In the genomic region with DNA sequence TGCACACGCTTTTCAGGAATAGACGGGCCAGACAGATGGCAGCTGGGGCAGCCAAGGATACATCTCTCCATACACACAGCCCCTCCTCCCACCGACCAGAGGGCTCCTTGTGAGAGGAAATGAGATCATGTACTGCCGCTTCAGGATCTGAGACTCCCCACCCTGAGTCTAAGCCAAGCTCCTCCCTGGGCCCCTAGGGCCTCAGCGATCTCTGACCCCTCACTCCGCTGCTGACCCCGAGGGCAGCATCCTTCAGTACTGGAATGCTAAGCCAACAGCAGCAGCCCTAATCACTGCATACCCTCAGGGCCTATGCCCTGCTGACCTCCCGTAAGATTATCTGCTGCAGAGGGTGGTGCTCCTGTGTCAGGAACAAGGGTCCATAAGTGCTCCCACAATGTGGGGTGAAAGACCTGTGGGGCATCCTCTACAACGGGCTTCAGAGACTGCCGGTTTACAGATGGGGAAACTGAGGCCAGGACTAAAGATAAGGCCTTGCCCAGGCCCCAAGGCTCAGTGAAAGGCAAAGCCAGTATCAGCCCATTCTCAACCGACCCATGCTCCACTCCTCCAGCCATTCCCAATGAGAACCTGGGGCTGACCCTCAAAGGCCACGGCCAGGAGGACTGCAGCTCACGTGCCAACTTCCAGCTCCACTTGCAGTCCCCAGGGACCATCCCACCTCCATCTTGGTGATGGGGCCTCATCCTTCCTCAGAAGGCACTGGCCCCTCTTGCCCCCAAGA, we compare ENCODE assay signal across 10 cellular contexts. TPM values are rescaled to one million over a fixed set of nuclear protein-coding genes. Genes with fewer than 3 reads are reported as not detected.
DNase-seq lines count a peak whose midpoint lies in the region; ATAC-seq and TF ChIP-seq lines count a peak whose summit lies in the region.
"Had no signal": no experiment of that assay in that cellular context is flagged by ENCODE, and none has a peak within 500 bp of the region (broad histone marks: within the 10 kb centered on the region; RNA-seq: fewer than 3 reads in every experiment).

No MANE protein-coding gene starts in this region.

- no peak for ATAC-seq in activated CD8-positive, alpha-beta T cell treated with anti-CD3 and anti-CD28 coated beads, Interleukin-2, amount 10 ng/mL, durations not matched to agents 7 days and 5 days
- no peak for ATAC-seq in activated CD8-positive, alpha-beta T cell treated with anti-CD3 and anti-CD28 coated beads for 36 hours
- no peak for ATAC-seq in T-helper 17 cell
- peak; percentile 68 for ATAC-seq in left ventricle myocardium superior
- ATAC-seq in GM21390 (IDR thresholded peaks at IDR 0.05; ENCODE audit: unreplicated experiment), result no peak
- ATAC-seq in GM18861 (IDR thresholded peaks at IDR 0.05; ENCODE audit: unreplicated experiment), result no peak

- H3K9me3 Mint-ChIP-seq in activated CD8-positive, alpha-beta T cell treated with anti-CD3 and anti-CD28 coated beads, Interleukin-2, amount 10 ng/mL, durations not matched to agents 7 days and 5 days (ENCODE audit: insufficient read depth), result no peaks in the 10 kb centered on the region
- no peaks in the 10 kb centered on the region for H3K9me3 Mint-ChIP-seq in activated CD8-positive, alpha-beta T cell treated with anti-CD3 and anti-CD28 coated beads for 36 hours
- H3K9me3 Mint-ChIP-seq: activated CD4-positive, alpha-beta T cell treated with anti-CD3 and anti-CD28 coated beads, Interleukin-2, amount 10 ng/mL, durations not matched to agents 7 days and 5 days; brain had no signal

- no peak overlapping the region for H3K4me3 Mint-ChIP-seq in activated CD8-positive, alpha-beta T cell treated with anti-CD3 and anti-CD28 coated beads, Interleukin-2, amount 10 ng/mL, durations not matched to agents 7 days and 5 days
- H3K4me3 Mint-ChIP-seq in activated CD8-positive, alpha-beta T cell treated with anti-CD3 and anti-CD28 coated beads for 36 hours, result no peak overlapping the region
- H3K4me3 Mint-ChIP-seq in T-helper 17 cell, result no peak overlapping the region
- H3K4me3 Mint-ChIP-seq: activated CD4-positive, alpha-beta T cell treated with anti-CD3 and anti-CD28 coated beads, Interleukin-2, amount 10 ng/mL, durations not matched to agents 7 days and 5 days; brain had no signal

- no peak for DNase-seq in activated CD8-positive, alpha-beta T cell treated with anti-CD3 and anti-CD28 coated beads, Interleukin-2, amount 10 ng/mL, durations not matched to agents 7 days and 5 days
- no peak for DNase-seq in activated CD8-positive, alpha-beta T cell treated with anti-CD3 and anti-CD28 coated beads for 36 hours
- no peak for DNase-seq in T-helper 17 cell
- peak; percentile 60 for DNase-seq in left ventricle myocardium superior
- DNase-seq in stimulated activated CD8-positive, alpha-beta memory T cell treated with anti-CD3 and anti-CD28 coated beads, Interleukin-4, amount 100 ng/mL, for 48 hours, result peak; percentile 7
- DNase-seq in COLO829 (ENCODE audit: low spot score), result no peak
- DNase-seq: activated CD4-positive, alpha-beta T cell treated with anti-CD3 and anti-CD28 coated beads, Interleukin-2, amount 10 ng/mL, durations not matched to agents 7 days and 5 days had no signal

- peaks cover 9% of the 10 kb centered on the region for H3K36me3 Mint-ChIP-seq in activated CD8-positive, alpha-beta T cell treated with anti-CD3 and anti-CD28 coated beads, Interleukin-2, amount 10 ng/mL, durations not matched to agents 7 days and 5 days (ENCODE audit: low read depth)
- H3K36me3 Mint-ChIP-seq in activated CD8-positive, alpha-beta T cell treated with anti-CD3 and anti-CD28 coated beads for 36 hours (ENCODE audit: low read depth), result peaks cover 8% of the 10 kb centered on the region
- peaks cover 3% of the 10 kb centered on the region for H3K36me3 Mint-ChIP-seq in T-helper 17 cell (ENCODE audit: low read depth)

- intact Hi-C loops in activated CD8-positive, alpha-beta T cell treated with anti-CD3 and anti-CD28 coated beads for 36 hours (cut with micrococcal nuclease), result no loop called here
- intact Hi-C loops in left ventricle myocardium superior (cut with micrococcal nuclease), result no loop called here

- no peak for TF ChIP-seq CTCF in activated CD8-positive, alpha-beta T cell treated with anti-CD3 and anti-CD28 coated beads for 36 hours (IDR thresholded peaks at IDR 0.05)

- H3K9me3 ChIP-seq in T-helper 17 cell (ENCODE audit: control insufficient read depth, low read length, poor library complexity, severe bottlenecking), result no peaks in the 10 kb centered on the region

- POLR2A ChIA-PET in activated CD8-positive, alpha-beta T cell treated with anti-CD3 and anti-CD28 coated beads, Interleukin-2, amount 10 ng/mL, durations not matched to agents 7 days and 5 days (lab: Charles Lee), result no interaction called here
- POLR2A ChIA-PET in activated CD8-positive, alpha-beta T cell treated with anti-CD3 and anti-CD28 coated beads for 36 hours (lab: Charles Lee), result no interaction called here

- peaks cover 23% of the 10 kb centered on the region for H3K4me1 Mint-ChIP-seq in activated CD8-positive, alpha-beta T cell treated with anti-CD3 and anti-CD28 coated beads, Interleukin-2, amount 10 ng/mL, durations not matched to agents 7 days and 5 days (ENCODE audit: low read depth)
- peaks cover 15% of the 10 kb centered on the region for H3K4me1 Mint-ChIP-seq in activated CD8-positive, alpha-beta T cell treated with anti-CD3 and anti-CD28 coated beads for 36 hours (ENCODE audit: low read depth)
- H3K4me1 Mint-ChIP-seq in T-helper 17 cell, result peaks cover 28% of the 10 kb centered on the region

- H3K27ac Mint-ChIP-seq in activated CD8-positive, alpha-beta T cell treated with anti-CD3 and anti-CD28 coated beads, Interleukin-2, amount 10 ng/mL, durations not matched to agents 7 days and 5 days, result peak overlapping the region; percentile 67
- H3K27ac Mint-ChIP-seq in activated CD8-positive, alpha-beta T cell treated with anti-CD3 and anti-CD28 coated beads for 36 hours, result no peak overlapping the region
- peak overlapping the region; percentile 76 for H3K27ac Mint-ChIP-seq in T-helper 17 cell

- CTCF ChIA-PET in activated CD8-positive, alpha-beta T cell treated with anti-CD3 and anti-CD28 coated beads, Interleukin-2, amount 10 ng/mL, durations not matched to agents 7 days and 5 days (lab: Charles Lee), result interaction anchor here (1.0 kb wide), 1 partner anchor 10 kb away, joined by 3 read pairs; no protein-coding TSS in a partner anchor
- CTCF ChIA-PET in activated CD8-positive, alpha-beta T cell treated with anti-CD3 and anti-CD28 coated beads for 36 hours (lab: Charles Lee), result interaction anchor here (0.9 to 2.1 kb wide), 3 partner anchors 10 to 64 kb away, joined by 3 to 6 read pairs (median 6); no protein-coding TSS in a partner anchor

- H3K27me3 Mint-ChIP-seq in activated CD8-positive, alpha-beta T cell treated with anti-CD3 and anti-CD28 coated beads, Interleukin-2, amount 10 ng/mL, durations not matched to agents 7 days and 5 days (ENCODE audit: low read depth), result no peaks in the 10 kb centered on the region
- H3K27me3 Mint-ChIP-seq in activated CD8-positive, alpha-beta T cell treated with anti-CD3 and anti-CD28 coated beads for 36 hours, result no peaks in the 10 kb centered on the region
- H3K27me3 Mint-ChIP-seq in T-helper 17 cell, result no peaks in the 10 kb centered on the region
- H3K27me3 Mint-ChIP-seq: activated CD4-positive, alpha-beta T cell treated with anti-CD3 and anti-CD28 coated beads, Interleukin-2, amount 10 ng/mL, durations not matched to agents 7 days and 5 days; brain had no signal

RNA-seq across cellular contexts. Expression of gene BICD2, which starts 37.5 kb away (rescaled TPM):
- total RNA-seq in activated CD8-positive, alpha-beta T cell treated with anti-CD3 and anti-CD28 coated beads, Interleukin-2, amount 10 ng/mL, durations not matched to agents 7 days and 5 days, result 10 to 100 TPM; 31.9 to 32.5 TPM
- 10 to 100 TPM; 14.2 to 16.8 TPM for total RNA-seq in activated CD8-positive, alpha-beta T cell treated with anti-CD3 and anti-CD28 coated beads for 36 hours
- total RNA-seq in T-helper 17 cell (10 to 100 TPM; 22.9 to 34.0 TPM), left ventricle myocardium superior (39.2 TPM)

RNA-seq across cellular contexts. Expression of gene IPPK, which starts 57.2 kb away (rescaled TPM):
- total RNA-seq in activated CD8-positive, alpha-beta T cell treated with anti-CD3 and anti-CD28 coated beads, Interleukin-2, amount 10 ng/mL, durations not matched to agents 7 days and 5 days, result 1 to 10 TPM; 8.7 to 9.7 TPM
- 10 to 100 TPM; 12.5 to 15.8 TPM for total RNA-seq in activated CD8-positive, alpha-beta T cell treated with anti-CD3 and anti-CD28 coated beads for 36 hours
- total RNA-seq in T-helper 17 cell (1 to 10 TPM; 6.3 to 7.1 TPM), left ventricle myocardium superior (7.6 TPM)

Comparison
In these comparisons a context has a peak if more than half of its experiments do, and no peak if none do; other contexts are left out.
1. DNase-seq: peak in left ventricle myocardium superior (single experiment) and stimulated activated CD8-positive, alpha-beta memory T cell treated with anti-CD3 and anti-CD28 coated beads, Interleukin-4, amount 100 ng/mL, for 48 hours (single experiment); none in activated CD8-positive, alpha-beta T cell treated with anti-CD3 and anti-CD28 coated beads, Interleukin-2, amount 10 ng/mL, durations not matched to agents 7 days and 5 days (single experiment), activated CD8-positive, alpha-beta T cell treated with anti-CD3 and anti-CD28 coated beads for 36 hours (single experiment), T-helper 17 cell (0 of 3) and COLO829 (single experiment).